In the genomic region with DNA sequence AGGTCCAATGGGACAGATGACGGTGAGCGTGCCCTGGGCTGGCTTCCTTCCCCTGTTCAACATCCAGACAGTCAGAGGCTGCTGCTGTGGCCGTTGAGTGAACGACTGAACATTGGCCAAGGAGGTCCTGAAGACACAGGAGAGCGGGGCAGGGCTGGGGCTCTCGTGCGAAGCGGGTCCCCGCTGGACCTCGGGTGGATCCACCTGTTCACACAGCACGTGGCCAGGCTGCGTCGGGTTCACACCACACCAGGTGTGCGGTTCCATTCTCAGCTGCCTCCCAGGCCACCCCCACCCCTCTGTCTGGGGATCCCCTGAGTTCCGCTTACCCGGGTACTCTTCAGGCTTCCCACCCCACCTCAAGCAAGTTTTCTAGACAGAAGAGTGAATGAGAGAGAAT, we compare ENCODE assay signal across 38 cellular contexts.
"Had no signal": no experiment of that assay in that cellular context is flagged by ENCODE, and none has a peak within 500 bp of the region (broad histone marks: within the 10 kb centered on the region; RNA-seq: fewer than 3 reads in every experiment).

No MANE protein-coding gene starts in this region.

- FAIRE-seq: bronchial epithelial cell, TTC549 had no signal

- H3K4me3 ChIP-seq: ascending aorta, cardiac muscle cell had no signal

- H3K4me3 Mint-ChIP-seq: activated CD4-positive, alpha-beta memory T cell treated with anti-CD3 and anti-CD28 coated beads, Interleukin-2, amount 10 ng/mL, durations not matched to agents 7 days and 5 days; activated CD4-positive, alpha-beta T cell treated with anti-CD3 and anti-CD28 coated beads for 36 hours; activated CD4-positive, alpha-beta T cell treated with anti-CD3 and anti-CD28 coated beads, Interleukin-2, amount 10 ng/mL, durations not matched to agents 7 days and 5 days; activated CD8-positive, alpha-beta memory T cell treated with anti-CD3 and anti-CD28 coated beads, Interleukin-2, amount 10 ng/mL, durations not matched to agents 7 days and 5 days; activated CD8-positive, alpha-beta T cell treated with anti-CD3 and anti-CD28 coated beads, Interleukin-2, amount 10 ng/mL, durations not matched to agents 7 days and 5 days; activated naive CD4-positive, alpha-beta T cell treated with anti-CD3 and anti-CD28 coated beads, Interleukin-2, amount 10 ng/mL, durations not matched to agents 7 days and 5 days; activated naive CD4-positive, alpha-beta T cell treated with anti-CD3 and anti-CD28 coated beads, Interleukin-2, amount 50 U/mL, for 24 hours; activated naive CD8-positive, alpha-beta T cell; activated naive CD8-positive, alpha-beta T cell treated with anti-CD3 and anti-CD28 coated beads, Interleukin-2, amount 10 ng/mL, durations not matched to agents 7 days and 5 days; activated naive CD8-positive, alpha-beta T cell treated with anti-CD3 and anti-CD28 coated beads, Interleukin-2, amount 50 U/mL, for 24 hours; activated T-cell treated with anti-CD3 and anti-CD28 coated beads, Interleukin-2, amount 50 U/mL, for 24 hours; brain; T-helper 1 cell treated with Interleukin-12 subunit alpha and Interleukin-12 subunit beta and Interleukin-4 antibody, amounts not matched to agents 30 μg/mL and 1 μg/mL, for 36 hours; T-helper 2 cell treated with Interferon-gamma antibody and Interleukin-4, amounts not matched to agents 5 μg/mL and 100 μg/mL, for 36 hours; WTC11 had no signal

- DNase-seq: activated CD4-positive, alpha-beta memory T cell treated with anti-CD3 and anti-CD28 coated beads, Interleukin-2, amount 10 ng/mL, durations not matched to agents 7 days and 5 days; activated CD4-positive, alpha-beta T cell treated with anti-CD3 and anti-CD28 coated beads for 1 hour; activated CD4-positive, alpha-beta T cell treated with anti-CD3 and anti-CD28 coated beads for 36 hours; activated CD4-positive, alpha-beta T cell treated with anti-CD3 and anti-CD28 coated beads for 48 hours; activated CD4-positive, alpha-beta T cell treated with anti-CD3 and anti-CD28 coated beads, Interleukin-2, amount 10 ng/mL, durations not matched to agents 7 days and 5 days; activated CD4-positive, alpha-beta T cell treated with anti-CD3 and anti-CD28 coated beads, Interleukin-2, amount 50 U/mL, for 48 hours; activated CD4-positive, CD25-positive, alpha-beta regulatory T cell; activated CD8-positive, alpha-beta memory T cell treated with anti-CD3 and anti-CD28 coated beads for 24 hours; activated CD8-positive, alpha-beta memory T cell treated with anti-CD3 and anti-CD28 coated beads, Interleukin-2, amount 10 ng/mL, durations not matched to agents 7 days and 5 days; activated CD8-positive, alpha-beta memory T cell treated with anti-CD3 and anti-CD28 coated beads, Interleukin-2, amount 50 U/mL, for 48 hours; activated CD8-positive, alpha-beta T cell treated with anti-CD3 and anti-CD28 coated beads, Interleukin-2, amount 10 ng/mL, durations not matched to agents 7 days and 5 days; activated effector memory CD4-positive, alpha-beta T cell treated with Interleukin-2 at 50 U/mL for 16 hours; activated gamma-delta T cell; activated naive CD4-positive, alpha-beta T cell treated with anti-CD3 and anti-CD28 coated beads, Interleukin-2, amount 10 ng/mL, durations not matched to agents 7 days and 5 days; activated naive CD4-positive, alpha-beta T cell treated with Interleukin-2 at 50 U/mL for 16 hours; activated naive CD8-positive, alpha-beta T cell treated with anti-CD3 and anti-CD28 coated beads, Interleukin-2, amount 10 ng/mL, durations not matched to agents 7 days and 5 days; activated naive CD8-positive, alpha-beta T cell treated with anti-CD3 and anti-CD28 coated beads, Interleukin-2, amount 50 U/mL, for 24 hours; activated T-cell treated with anti-CD3 and anti-CD28 coated beads, Interleukin-2, amount 50 U/mL, for 24 hours; activated T-cell treated with anti-CD3 and anti-CD28 coated beads, Interleukin-2, amount 50 U/mL, for 48 hours; amygdala; anterior cingulate cortex; caudate nucleus; T-helper 1 cell; T-helper 2 cell; T-helper 9 cell had no signal

- H3K36me3 Mint-ChIP-seq: activated CD8-positive, alpha-beta memory T cell treated with anti-CD3 and anti-CD28 coated beads, Interleukin-2, amount 10 ng/mL, durations not matched to agents 7 days and 5 days; activated naive CD4-positive, alpha-beta T cell treated with anti-CD3 and anti-CD28 coated beads, Interleukin-2, amount 10 ng/mL, durations not matched to agents 7 days and 5 days; activated naive CD4-positive, alpha-beta T cell treated with anti-CD3 and anti-CD28 coated beads, Interleukin-2, amount 50 U/mL, for 24 hours; activated naive CD8-positive, alpha-beta T cell; activated naive CD8-positive, alpha-beta T cell treated with anti-CD3 and anti-CD28 coated beads, Interleukin-2, amount 10 ng/mL, durations not matched to agents 7 days and 5 days; brain; WTC11 had no signal

- H3K4me1 Mint-ChIP-seq: activated CD4-positive, alpha-beta memory T cell treated with anti-CD3 and anti-CD28 coated beads, Interleukin-2, amount 10 ng/mL, durations not matched to agents 7 days and 5 days; activated CD4-positive, alpha-beta T cell treated with anti-CD3 and anti-CD28 coated beads for 36 hours; activated CD4-positive, alpha-beta T cell treated with anti-CD3 and anti-CD28 coated beads, Interleukin-2, amount 10 ng/mL, durations not matched to agents 7 days and 5 days; activated CD8-positive, alpha-beta memory T cell treated with anti-CD3 and anti-CD28 coated beads, Interleukin-2, amount 10 ng/mL, durations not matched to agents 7 days and 5 days; activated naive CD4-positive, alpha-beta T cell treated with anti-CD3 and anti-CD28 coated beads, Interleukin-2, amount 10 ng/mL, durations not matched to agents 7 days and 5 days; activated naive CD4-positive, alpha-beta T cell treated with anti-CD3 and anti-CD28 coated beads, Interleukin-2, amount 50 U/mL, for 24 hours; activated naive CD8-positive, alpha-beta T cell treated with anti-CD3 and anti-CD28 coated beads, Interleukin-2, amount 10 ng/mL, durations not matched to agents 7 days and 5 days; activated naive CD8-positive, alpha-beta T cell treated with anti-CD3 and anti-CD28 coated beads, Interleukin-2, amount 50 U/mL, for 24 hours; WTC11 had no signal

- H3K27me3 ChIP-seq: ascending aorta, cardiac muscle cell had no signal

- H3K9me3 ChIP-seq: ascending aorta had no signal

- H3K27ac ChIP-seq: ascending aorta, cardiac muscle cell, VCaP had no signal

- ATAC-seq: activated CD4-positive, alpha-beta T cell treated with anti-CD3 and anti-CD28 coated beads for 36 hours; activated CD4-positive, CD25-positive, alpha-beta regulatory T cell treated with anti-CD3 and anti-CD28 coated beads, Interleukin-2, amount 50 U/mL, for 24 hours; activated CD8-positive, alpha-beta memory T cell treated with anti-CD3 and anti-CD28 coated beads, Interleukin-2, amount 10 ng/mL, durations not matched to agents 7 days and 5 days; activated CD8-positive, alpha-beta T cell treated with anti-CD3 and anti-CD28 coated beads, Interleukin-2, amount 10 ng/mL, durations not matched to agents 7 days and 5 days; activated naive CD8-positive, alpha-beta T cell treated with anti-CD3 and anti-CD28 coated beads, Interleukin-2, amount 50 U/mL, for 24 hours; WTC11 had no signal

- H3K9me3 Mint-ChIP-seq: activated CD4-positive, alpha-beta memory T cell treated with anti-CD3 and anti-CD28 coated beads, Interleukin-2, amount 10 ng/mL, durations not matched to agents 7 days and 5 days; activated CD4-positive, alpha-beta T cell treated with anti-CD3 and anti-CD28 coated beads, Interleukin-2, amount 10 ng/mL, durations not matched to agents 7 days and 5 days; activated naive CD4-positive, alpha-beta T cell treated with anti-CD3 and anti-CD28 coated beads, Interleukin-2, amount 10 ng/mL, durations not matched to agents 7 days and 5 days; activated naive CD4-positive, alpha-beta T cell treated with anti-CD3 and anti-CD28 coated beads, Interleukin-2, amount 50 U/mL, for 24 hours; activated naive CD8-positive, alpha-beta T cell treated with anti-CD3 and anti-CD28 coated beads, Interleukin-2, amount 10 ng/mL, durations not matched to agents 7 days and 5 days; activated naive CD8-positive, alpha-beta T cell treated with anti-CD3 and anti-CD28 coated beads, Interleukin-2, amount 50 U/mL, for 24 hours; activated T-cell treated with anti-CD3 and anti-CD28 coated beads, Interleukin-2, amount 50 U/mL, for 24 hours; activated T-helper 2 cell treated with anti-CD3 and anti-CD28 coated beads, Interferon-gamma antibody, Interleukin-2, Interleukin-4, amounts not matched to agents 10 μg/mL and 5 μg/mL and 100 μg/mL, durations not matched to agents 14 hours and 24 hours and 36 hours; brain; T-helper 1 cell treated with Interleukin-12 subunit alpha and Interleukin-12 subunit beta and Interleukin-4 antibody, amounts not matched to agents 30 μg/mL and 1 μg/mL, for 36 hours; T-helper 2 cell treated with Interferon-gamma antibody and Interleukin-4, amounts not matched to agents 5 μg/mL and 100 μg/mL, for 36 hours; WTC11 had no signal

- H3K36me3 ChIP-seq: cardiac muscle cell had no signal

- H3K27me3 Mint-ChIP-seq: activated CD4-positive, alpha-beta T cell treated with anti-CD3 and anti-CD28 coated beads for 36 hours; activated CD8-positive, alpha-beta memory T cell treated with anti-CD3 and anti-CD28 coated beads, Interleukin-2, amount 10 ng/mL, durations not matched to agents 7 days and 5 days; activated naive CD8-positive, alpha-beta T cell treated with anti-CD3 and anti-CD28 coated beads, Interleukin-2, amount 10 ng/mL, durations not matched to agents 7 days and 5 days had no signal

- H3K27ac Mint-ChIP-seq: activated CD4-positive, alpha-beta memory T cell treated with anti-CD3 and anti-CD28 coated beads, Interleukin-2, amount 10 ng/mL, durations not matched to agents 7 days and 5 days; activated CD4-positive, alpha-beta T cell treated with anti-CD3 and anti-CD28 coated beads for 36 hours; activated CD4-positive, alpha-beta T cell treated with anti-CD3 and anti-CD28 coated beads, Interleukin-2, amount 10 ng/mL, durations not matched to agents 7 days and 5 days; activated CD8-positive, alpha-beta memory T cell treated with anti-CD3 and anti-CD28 coated beads, Interleukin-2, amount 10 ng/mL, durations not matched to agents 7 days and 5 days; activated CD8-positive, alpha-beta T cell treated with anti-CD3 and anti-CD28 coated beads, Interleukin-2, amount 10 ng/mL, durations not matched to agents 7 days and 5 days; activated naive CD4-positive, alpha-beta T cell treated with anti-CD3 and anti-CD28 coated beads, Interleukin-2, amount 10 ng/mL, durations not matched to agents 7 days and 5 days; activated naive CD4-positive, alpha-beta T cell treated with anti-CD3 and anti-CD28 coated beads, Interleukin-2, amount 50 U/mL, for 24 hours; activated naive CD8-positive, alpha-beta T cell; activated naive CD8-positive, alpha-beta T cell treated with anti-CD3 and anti-CD28 coated beads, Interleukin-2, amount 10 ng/mL, durations not matched to agents 7 days and 5 days; activated naive CD8-positive, alpha-beta T cell treated with anti-CD3 and anti-CD28 coated beads, Interleukin-2, amount 50 U/mL, for 24 hours; activated T-cell treated with anti-CD3 and anti-CD28 coated beads, Interleukin-2, amount 50 U/mL, for 24 hours; activated T-helper 2 cell treated with anti-CD3 and anti-CD28 coated beads, Interferon-gamma antibody, Interleukin-2, Interleukin-4, amounts not matched to agents 10 μg/mL and 5 μg/mL and 100 μg/mL, durations not matched to agents 14 hours and 24 hours and 36 hours; T-helper 1 cell treated with Interleukin-12 subunit alpha and Interleukin-12 subunit beta and Interleukin-4 antibody, amounts not matched to agents 30 μg/mL and 1 μg/mL, for 36 hours; T-helper 2 cell treated with Interferon-gamma antibody and Interleukin-4, amounts not matched to agents 5 μg/mL and 100 μg/mL, for 36 hours; WTC11 had no signal
